37 cellular contexts compared by ENCODE assay signal in genomic region chr6:168026925-168027324, GRCh38. TPM values are rescaled to one million over a fixed set of nuclear protein-coding genes. Genes with fewer than 3 reads are reported as not detected.
"Had no signal": no experiment of that assay in that cellular context is flagged by ENCODE, and none has a peak within 500 bp of the region (broad histone marks: within the 10 kb centered on the region; RNA-seq: fewer than 3 reads in every experiment).

No MANE protein-coding gene starts in this region.

- H3K36me3 Mint-ChIP-seq: activated CD8-positive, alpha-beta memory T cell treated with anti-CD3 and anti-CD28 coated beads, Interleukin-2, amount 10 ng/mL, durations not matched to agents 7 days and 5 days; activated naive CD4-positive, alpha-beta T cell treated with anti-CD3 and anti-CD28 coated beads, Interleukin-2, amount 10 ng/mL, durations not matched to agents 7 days and 5 days; activated naive CD8-positive, alpha-beta T cell; brain had no signal

- H3K4me3 Mint-ChIP-seq: activated B cell treated with CpG ODN at 0.5 μM for 24 hours; activated CD4-positive, alpha-beta memory T cell treated with anti-CD3 and anti-CD28 coated beads, Interleukin-2, amount 10 ng/mL, durations not matched to agents 7 days and 5 days; activated CD8-positive, alpha-beta memory T cell treated with anti-CD3 and anti-CD28 coated beads, Interleukin-2, amount 10 ng/mL, durations not matched to agents 7 days and 5 days; activated naive CD4-positive, alpha-beta T cell treated with anti-CD3 and anti-CD28 coated beads, Interleukin-2, amount 10 ng/mL, durations not matched to agents 7 days and 5 days; activated naive CD8-positive, alpha-beta T cell; activated naive CD8-positive, alpha-beta T cell treated with anti-CD3 and anti-CD28 coated beads, Interleukin-2, amount 50 U/mL, for 24 hours; brain; T-helper 1 cell treated with Interleukin-12 subunit alpha and Interleukin-12 subunit beta and Interleukin-4 antibody, amounts not matched to agents 30 μg/mL and 1 μg/mL, for 36 hours; T-helper 2 cell treated with Interferon-gamma antibody and Interleukin-4, amounts not matched to agents 5 μg/mL and 100 μg/mL, for 36 hours had no signal

- H3K4me1 Mint-ChIP-seq: activated B cell treated with CpG ODN at 0.5 μM for 24 hours; activated CD4-positive, alpha-beta memory T cell treated with anti-CD3 and anti-CD28 coated beads, Interleukin-2, amount 10 ng/mL, durations not matched to agents 7 days and 5 days; activated CD8-positive, alpha-beta memory T cell treated with anti-CD3 and anti-CD28 coated beads, Interleukin-2, amount 10 ng/mL, durations not matched to agents 7 days and 5 days; activated naive CD4-positive, alpha-beta T cell treated with anti-CD3 and anti-CD28 coated beads, Interleukin-2, amount 10 ng/mL, durations not matched to agents 7 days and 5 days; activated naive CD8-positive, alpha-beta T cell treated with anti-CD3 and anti-CD28 coated beads, Interleukin-2, amount 50 U/mL, for 24 hours had no signal

- H3K27ac ChIP-seq: Peyer's patch, SJSA1, VCaP had no signal

- ATAC-seq: activated CD8-positive, alpha-beta memory T cell treated with anti-CD3 and anti-CD28 coated beads, Interleukin-2, amount 10 ng/mL, durations not matched to agents 7 days and 5 days; activated naive CD8-positive, alpha-beta T cell treated with anti-CD3 and anti-CD28 coated beads, Interleukin-2, amount 50 U/mL, for 24 hours; PC-3 had no signal

- H3K27me3 Mint-ChIP-seq: activated CD8-positive, alpha-beta memory T cell treated with anti-CD3 and anti-CD28 coated beads, Interleukin-2, amount 10 ng/mL, durations not matched to agents 7 days and 5 days; activated naive CD4-positive, alpha-beta T cell treated with anti-CD3 and anti-CD28 coated beads, Interleukin-2, amount 10 ng/mL, durations not matched to agents 7 days and 5 days had no signal

- DNase-seq: activated B cell treated with CpG ODN at 0.5 μM for 24 hours; activated CD4-positive, alpha-beta memory T cell treated with anti-CD3 and anti-CD28 coated beads, Interleukin-2, amount 10 ng/mL, durations not matched to agents 7 days and 5 days; activated CD4-positive, alpha-beta T cell treated with anti-CD3 and anti-CD28 coated beads for 1 hour; activated CD4-positive, alpha-beta T cell treated with anti-CD3 and anti-CD28 coated beads for 48 hours; activated CD8-positive, alpha-beta memory T cell treated with anti-CD3 and anti-CD28 coated beads for 24 hours; activated CD8-positive, alpha-beta memory T cell treated with anti-CD3 and anti-CD28 coated beads, Interleukin-2, amount 10 ng/mL, durations not matched to agents 7 days and 5 days; activated CD8-positive, alpha-beta memory T cell treated with anti-CD3 and anti-CD28 coated beads, Interleukin-2, amount 50 U/mL, for 48 hours; activated effector memory CD4-positive, alpha-beta T cell treated with Interleukin-2 at 50 U/mL for 16 hours; activated naive CD4-positive, alpha-beta T cell treated with anti-CD3 and anti-CD28 coated beads, Interleukin-2, amount 10 ng/mL, durations not matched to agents 7 days and 5 days; activated naive CD8-positive, alpha-beta T cell treated with anti-CD3 and anti-CD28 coated beads, Interleukin-2, amount 50 U/mL, for 24 hours; activated T-cell treated with anti-CD3 and anti-CD28 coated beads, Interleukin-2, amount 50 U/mL, for 48 hours; anterior cingulate cortex; Karpas-422; KBM-7; MG63; NCI-H1048; NCI-H1105 treated with DMSO at 0.1 percent for 48 hours; NCI-H1436; NCI-H1694; NCI-H1930; NCI-H2081 treated with DMSO at 0.1 percent for 48 hours; NCI-H510A; NCI-H526; NCI-H748 treated with DMSO at 0.1 percent for 48 hours; NK-92 treated with Interleukin-12 subunit alpha and Interleukin-12 subunit beta, amount 100 ng/mL, for 24 hours; PC-3; Peyer's patch; RPMI8226; SHP77 treated with DMSO at 0.1 percent for 48 hours; SK-N-SH had no signal

- H3K36me3 ChIP-seq: MG63, Peyer's patch, SJSA1 had no signal

- H3K9me3 Mint-ChIP-seq: activated B cell treated with CpG ODN at 0.5 μM for 24 hours; activated CD4-positive, alpha-beta memory T cell treated with anti-CD3 and anti-CD28 coated beads, Interleukin-2, amount 10 ng/mL, durations not matched to agents 7 days and 5 days; activated naive CD4-positive, alpha-beta T cell treated with anti-CD3 and anti-CD28 coated beads, Interleukin-2, amount 10 ng/mL, durations not matched to agents 7 days and 5 days; activated naive CD8-positive, alpha-beta T cell treated with anti-CD3 and anti-CD28 coated beads, Interleukin-2, amount 50 U/mL, for 24 hours; T-helper 1 cell treated with Interleukin-12 subunit alpha and Interleukin-12 subunit beta and Interleukin-4 antibody, amounts not matched to agents 30 μg/mL and 1 μg/mL, for 36 hours; T-helper 2 cell treated with Interferon-gamma antibody and Interleukin-4, amounts not matched to agents 5 μg/mL and 100 μg/mL, for 36 hours had no signal

- H3K27ac Mint-ChIP-seq: activated B cell treated with CpG ODN at 0.5 μM for 24 hours; activated CD4-positive, alpha-beta memory T cell treated with anti-CD3 and anti-CD28 coated beads, Interleukin-2, amount 10 ng/mL, durations not matched to agents 7 days and 5 days; activated CD8-positive, alpha-beta memory T cell treated with anti-CD3 and anti-CD28 coated beads, Interleukin-2, amount 10 ng/mL, durations not matched to agents 7 days and 5 days; activated naive CD4-positive, alpha-beta T cell treated with anti-CD3 and anti-CD28 coated beads, Interleukin-2, amount 10 ng/mL, durations not matched to agents 7 days and 5 days; activated naive CD8-positive, alpha-beta T cell; activated naive CD8-positive, alpha-beta T cell treated with anti-CD3 and anti-CD28 coated beads, Interleukin-2, amount 50 U/mL, for 24 hours; brain; T-helper 1 cell treated with Interleukin-12 subunit alpha and Interleukin-12 subunit beta and Interleukin-4 antibody, amounts not matched to agents 30 μg/mL and 1 μg/mL, for 36 hours; T-helper 2 cell treated with Interferon-gamma antibody and Interleukin-4, amounts not matched to agents 5 μg/mL and 100 μg/mL, for 36 hours had no signal

- H3K4me1 ChIP-seq: Peyer's patch had no signal

- H3K27me3 ChIP-seq: MG63, Peyer's patch, SJSA1 had no signal

- H3K9me3 ChIP-seq: MG63, Peyer's patch, SJSA1, SK-N-SH had no signal

- H3K4me3 ChIP-seq: MG63, Peyer's patch, SJSA1 had no signal

RNA-seq across cellular contexts. Expression of gene KIF25, which starts 29.5 kb away (rescaled TPM):
- total RNA-seq: activated B cell treated with CpG ODN at 0.5 μM for 24 hours; activated CD4-positive, alpha-beta memory T cell treated with anti-CD3 and anti-CD28 coated beads, Interleukin-2, amount 10 ng/mL, durations not matched to agents 7 days and 5 days; activated CD8-positive, alpha-beta memory T cell treated with anti-CD3 and anti-CD28 coated beads, Interleukin-2, amount 10 ng/mL, durations not matched to agents 7 days and 5 days; bronchial epithelial cell; PC-3; Peyer's patch; SJSA1 had no signal
- polyA plus RNA-seq: SK-N-SH had no signal

RNA-seq across cellular contexts. Expression of gene FRMD1, which starts 52.1 kb away (rescaled TPM):
- total RNA-seq: activated B cell treated with CpG ODN at 0.5 μM for 24 hours; activated CD4-positive, alpha-beta memory T cell treated with anti-CD3 and anti-CD28 coated beads, Interleukin-2, amount 10 ng/mL, durations not matched to agents 7 days and 5 days; activated CD8-positive, alpha-beta memory T cell treated with anti-CD3 and anti-CD28 coated beads, Interleukin-2, amount 10 ng/mL, durations not matched to agents 7 days and 5 days; bronchial epithelial cell; PC-3; SJSA1 had no signal
- polyA plus RNA-seq: SK-N-SH had no signal
